In genomic region chr1:181704556-181704955, GRCh38 we compare ENCODE assay signal across 2 cellular contexts.
TF ChIP-seq lines count a peak whose summit lies in the region.

No MANE protein-coding gene starts in this region.

TF ChIP-seq in WTC11, 78 proteins besides CTCF, POLR2A, EP300 and RAD21 (continued from another document):
- TF ChIP-seq STAT6 (CRISPR knock-in tag; conservative IDR thresholded peaks at IDR 0.05; ENCODE audit: low read depth) = no peak
- TF ChIP-seq, protein P1, sequence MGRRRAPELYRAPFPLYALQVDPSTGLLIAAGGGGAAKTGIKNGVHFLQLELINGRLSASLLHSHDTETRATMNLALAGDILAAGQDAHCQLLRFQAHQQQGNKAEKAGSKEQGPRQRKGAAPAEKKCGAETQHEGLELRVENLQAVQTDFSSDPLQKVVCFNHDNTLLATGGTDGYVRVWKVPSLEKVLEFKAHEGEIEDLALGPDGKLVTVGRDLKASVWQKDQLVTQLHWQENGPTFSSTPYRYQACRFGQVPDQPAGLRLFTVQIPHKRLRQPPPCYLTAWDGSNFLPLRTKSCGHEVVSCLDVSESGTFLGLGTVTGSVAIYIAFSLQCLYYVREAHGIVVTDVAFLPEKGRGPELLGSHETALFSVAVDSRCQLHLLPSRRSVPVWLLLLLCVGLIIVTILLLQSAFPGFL (CRISPR knock-in tag; IDR thresholded peaks at IDR 0.05; ENCODE audit: borderline replicate concordance) = no peak
- no peak for TF ChIP-seq CDX4 (CRISPR knock-in tag; IDR thresholded peaks at IDR 0.05; ENCODE audit: borderline replicate concordance)
- TF ChIP-seq SMAD4 (CRISPR knock-in tag; IDR thresholded peaks at IDR 0.05) = no peak
- no peak for TF ChIP-seq NR1H2 (CRISPR knock-in tag; IDR thresholded peaks at IDR 0.05)
- no peak for TF ChIP-seq ZNF423 (CRISPR knock-in tag; IDR thresholded peaks at IDR 0.05)
- TF ChIP-seq MXD4 (CRISPR knock-in tag; IDR thresholded peaks at IDR 0.05; ENCODE audit: borderline replicate concordance) = no peak
TF ChIP-seq in WTC11: peak in this region for 0.

TF ChIP-seq in SK-N-SH, 30 proteins besides CTCF, POLR2A, EP300 and RAD21 (continued from another document):
- TF ChIP-seq PBX3 (IDR thresholded peaks at IDR 0.05) (no peak), USF2 (IDR thresholded peaks at IDR 0.05; ENCODE audit: borderline replicate concordance, low read depth, low read length) (no peak)
